Comparison of ENCODE assay signal across 1 cellular context in genomic region chr10:78972947-78973900, GRCh38.
TF ChIP-seq lines count a peak whose summit lies in the region.

No MANE protein-coding gene starts in this region.

TF ChIP-seq in HepG2, 621 proteins besides CTCF, POLR2A, EP300 and RAD21 (continued from another document and continues in another):
- TF ChIP-seq, protein P1, sequence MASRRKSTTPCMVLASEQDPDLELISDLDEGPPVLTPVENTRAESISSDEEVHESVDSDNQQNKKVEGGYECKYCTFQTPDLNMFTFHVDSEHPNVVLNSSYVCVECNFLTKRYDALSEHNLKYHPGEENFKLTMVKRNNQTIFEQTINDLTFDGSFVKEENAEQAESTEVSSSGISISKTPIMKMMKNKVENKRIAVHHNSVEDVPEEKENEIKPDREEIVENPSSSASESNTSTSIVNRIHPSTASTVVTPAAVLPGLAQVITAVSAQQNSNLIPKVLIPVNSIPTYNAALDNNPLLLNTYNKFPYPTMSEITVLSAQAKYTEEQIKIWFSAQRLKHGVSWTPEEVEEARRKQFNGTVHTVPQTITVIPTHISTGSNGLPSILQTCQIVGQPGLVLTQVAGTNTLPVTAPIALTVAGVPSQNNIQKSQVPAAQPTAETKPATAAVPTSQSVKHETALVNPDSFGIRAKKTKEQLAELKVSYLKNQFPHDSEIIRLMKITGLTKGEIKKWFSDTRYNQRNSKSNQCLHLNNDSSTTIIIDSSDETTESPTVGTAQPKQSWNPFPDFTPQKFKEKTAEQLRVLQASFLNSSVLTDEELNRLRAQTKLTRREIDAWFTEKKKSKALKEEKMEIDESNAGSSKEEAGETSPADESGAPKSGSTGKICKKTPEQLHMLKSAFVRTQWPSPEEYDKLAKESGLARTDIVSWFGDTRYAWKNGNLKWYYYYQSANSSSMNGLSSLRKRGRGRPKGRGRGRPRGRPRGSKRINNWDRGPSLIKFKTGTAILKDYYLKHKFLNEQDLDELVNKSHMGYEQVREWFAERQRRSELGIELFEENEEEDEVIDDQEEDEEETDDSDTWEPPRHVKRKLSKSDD (CRISPR knock-in tag; IDR thresholded peaks at IDR 0.05; ENCODE audit: low read depth) = no peak
- TF ChIP-seq FOXA3 (CRISPR knock-in tag; IDR thresholded peaks at IDR 0.05) = peak; percentile 87
- no peak for TF ChIP-seq ZNF572 (CRISPR knock-in tag; IDR thresholded peaks at IDR 0.05)
- TF ChIP-seq MYPOP (CRISPR knock-in tag; IDR thresholded peaks at IDR 0.05) = no peak
- TF ChIP-seq TBX2 (CRISPR knock-in tag; IDR thresholded peaks at IDR 0.05; ENCODE audit: borderline replicate concordance) = peak; percentile 7; the same call in 1 of the 2 replicates
- no peak; the same call in 1 of the 2 replicates for TF ChIP-seq NFKBIZ (CRISPR knock-in tag; IDR thresholded peaks at IDR 0.05)
- TF ChIP-seq FOSL1 (CRISPR knock-in tag; IDR thresholded peaks at IDR 0.05; ENCODE audit: borderline replicate concordance) = peak; percentile 94
- TF ChIP-seq KLF12 (CRISPR knock-in tag; IDR thresholded peaks at IDR 0.05; ENCODE audit: borderline replicate concordance) = peak; percentile 30; the same call in 1 of the 2 replicates
- no peak for TF ChIP-seq FOXA1 (IDR thresholded peaks at IDR 0.05)
- TF ChIP-seq FOXA1 (CRISPR knock-in tag; IDR thresholded peaks at IDR 0.05) = peak; percentile 92
- TF ChIP-seq HNRNPUL1 (IDR thresholded peaks at IDR 0.05; ENCODE audit: low read depth, low read length) = no peak
- no peak for TF ChIP-seq ATF4 (CRISPR knock-in tag; IDR thresholded peaks at IDR 0.05)
- TF ChIP-seq NFE2 (CRISPR knock-in tag; IDR thresholded peaks at IDR 0.05) = no peak
- no peak for TF ChIP-seq ZBTB1 (CRISPR knock-in tag; IDR thresholded peaks at IDR 0.05; ENCODE audit: borderline replicate concordance)
- peak; percentile 25; the same call in 1 of the 2 replicates for TF ChIP-seq ZC3H13 (CRISPR knock-in tag; IDR thresholded peaks at IDR 0.05)
- no peak for TF ChIP-seq ZNF589 (CRISPR knock-in tag; conservative IDR thresholded peaks at IDR 0.05)
- no peak for TF ChIP-seq CBX5 (CRISPR knock-in tag; IDR thresholded peaks at IDR 0.05; ENCODE audit: borderline replicate concordance)
- no peak for TF ChIP-seq HDAC6 (IDR thresholded peaks at IDR 0.05; ENCODE audit: low read depth, low read length)
- peak; percentile 97 for TF ChIP-seq MEIS2 (CRISPR knock-in tag; IDR thresholded peaks at IDR 0.05)
- TF ChIP-seq ZNF598 (CRISPR knock-in tag; IDR thresholded peaks at IDR 0.05; ENCODE audit: borderline replicate concordance) = no peak
- peak; percentile 76 for TF ChIP-seq MAZ (IDR thresholded peaks at IDR 0.05; ENCODE audit: borderline replicate concordance, low read depth, low read length)
- peak; percentile 14 for TF ChIP-seq MAZ (CRISPR knock-in tag; IDR thresholded peaks at IDR 0.05; ENCODE audit: low read depth)
- TF ChIP-seq ZGPAT (CRISPR knock-in tag; IDR thresholded peaks at IDR 0.05) = no peak
- no peak for TF ChIP-seq FUBP1 (CRISPR knock-in tag; IDR thresholded peaks at IDR 0.05; ENCODE audit: borderline replicate concordance)
- no peak for TF ChIP-seq ZNF326 (CRISPR knock-in tag; IDR thresholded peaks at IDR 0.05; ENCODE audit: borderline replicate concordance)
- peak; percentile 27; the same call in 1 of the 2 replicates for TF ChIP-seq ZFY (CRISPR knock-in tag; IDR thresholded peaks at IDR 0.05)
- no peak for TF ChIP-seq RARG (CRISPR knock-in tag; IDR thresholded peaks at IDR 0.05; ENCODE audit: low read depth)
- no peak; the same call in 1 of the 2 replicates for TF ChIP-seq KDM2A (CRISPR knock-in tag; IDR thresholded peaks at IDR 0.05; ENCODE audit: borderline replicate concordance, low read depth)
- TF ChIP-seq PRDM15 (CRISPR knock-in tag; IDR thresholded peaks at IDR 0.05) = no peak
- TF ChIP-seq, protein P2, sequence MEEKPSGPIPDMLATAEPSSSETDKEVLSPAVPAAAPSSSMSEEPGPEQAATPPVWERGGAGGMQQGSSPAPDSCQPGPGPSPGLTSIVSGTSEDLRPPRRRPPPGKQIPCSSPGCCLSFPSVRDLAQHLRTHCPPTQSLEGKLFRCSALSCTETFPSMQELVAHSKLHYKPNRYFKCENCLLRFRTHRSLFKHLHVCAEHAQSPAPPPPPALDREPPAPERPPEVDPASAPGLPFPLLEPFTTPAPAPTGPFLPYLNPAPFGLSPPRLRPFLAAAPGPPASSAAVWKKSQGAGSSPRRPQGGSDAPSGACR (CRISPR knock-in tag; IDR thresholded peaks at IDR 0.05) = no peak; the same call in 1 of the 2 replicates
- TF ChIP-seq ZNF280D (CRISPR knock-in tag; IDR thresholded peaks at IDR 0.05) = no peak
- TF ChIP-seq, protein P3, sequence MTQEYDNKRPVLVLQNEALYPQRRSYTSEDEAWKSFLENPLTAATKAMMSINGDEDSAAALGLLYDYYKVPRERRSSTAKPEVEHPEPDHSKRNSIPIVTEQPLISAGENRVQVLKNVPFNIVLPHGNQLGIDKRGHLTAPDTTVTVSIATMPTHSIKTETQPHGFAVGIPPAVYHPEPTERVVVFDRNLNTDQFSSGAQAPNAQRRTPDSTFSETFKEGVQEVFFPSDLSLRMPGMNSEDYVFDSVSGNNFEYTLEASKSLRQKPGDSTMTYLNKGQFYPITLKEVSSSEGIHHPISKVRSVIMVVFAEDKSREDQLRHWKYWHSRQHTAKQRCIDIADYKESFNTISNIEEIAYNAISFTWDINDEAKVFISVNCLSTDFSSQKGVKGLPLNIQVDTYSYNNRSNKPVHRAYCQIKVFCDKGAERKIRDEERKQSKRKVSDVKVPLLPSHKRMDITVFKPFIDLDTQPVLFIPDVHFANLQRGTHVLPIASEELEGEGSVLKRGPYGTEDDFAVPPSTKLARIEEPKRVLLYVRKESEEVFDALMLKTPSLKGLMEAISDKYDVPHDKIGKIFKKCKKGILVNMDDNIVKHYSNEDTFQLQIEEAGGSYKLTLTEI (CRISPR knock-in tag; conservative IDR thresholded peaks at IDR 0.05) = no peak
- TF ChIP-seq KAT8 (CRISPR knock-in tag; IDR thresholded peaks at IDR 0.05) = 0 out of 2 replicates have a peak, but pooled peaks have one; percentile 7
- no peak for TF ChIP-seq ZFAT (CRISPR knock-in tag; conservative IDR thresholded peaks at IDR 0.05)
- 0 out of 2 replicates have a peak, but pooled peaks have one; percentile 11 for TF ChIP-seq CBFB (CRISPR knock-in tag; IDR thresholded peaks at IDR 0.05)
- TF ChIP-seq ZNF430 (CRISPR knock-in tag; IDR thresholded peaks at IDR 0.05) = no peak
- TF ChIP-seq HNRNPLL (IDR thresholded peaks at IDR 0.05; ENCODE audit: low read depth, low read length, poor library complexity, severe bottlenecking) = peak; percentile 62
- TF ChIP-seq ZNF619 (CRISPR knock-in tag; IDR thresholded peaks at IDR 0.05) = 0 out of 2 replicates have a peak, but pooled peaks have one; percentile 45
- no peak for TF ChIP-seq ATM (IDR thresholded peaks at IDR 0.05; ENCODE audit: borderline replicate concordance)
- TF ChIP-seq REPIN1 (CRISPR knock-in tag; IDR thresholded peaks at IDR 0.05; ENCODE audit: borderline replicate concordance, low read depth) = peak; percentile 63; the same call in 1 of the 2 replicates
- TF ChIP-seq ZNF232 (CRISPR knock-in tag; IDR thresholded peaks at IDR 0.05; ENCODE audit: borderline replicate concordance) = peak; percentile 62; the same call in 1 of the 2 replicates
- TF ChIP-seq SRSF1 (optimal IDR thresholded peaks at IDR 0.05; ENCODE audit: low read depth, low read length) = peak; percentile 29
- TF ChIP-seq ONECUT2 (CRISPR knock-in tag; IDR thresholded peaks at IDR 0.05) = no peak
- TF ChIP-seq, protein P4, sequence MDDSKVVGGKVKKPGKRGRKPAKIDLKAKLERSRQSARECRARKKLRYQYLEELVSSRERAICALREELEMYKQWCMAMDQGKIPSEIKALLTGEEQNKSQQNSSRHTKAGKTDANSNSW (CRISPR knock-in tag; IDR thresholded peaks at IDR 0.05; ENCODE audit: borderline replicate concordance) = no peak
- TF ChIP-seq BORCS8-MEF2B (CRISPR knock-in tag; IDR thresholded peaks at IDR 0.05) = peak; percentile 71
